In the genomic region with DNA sequence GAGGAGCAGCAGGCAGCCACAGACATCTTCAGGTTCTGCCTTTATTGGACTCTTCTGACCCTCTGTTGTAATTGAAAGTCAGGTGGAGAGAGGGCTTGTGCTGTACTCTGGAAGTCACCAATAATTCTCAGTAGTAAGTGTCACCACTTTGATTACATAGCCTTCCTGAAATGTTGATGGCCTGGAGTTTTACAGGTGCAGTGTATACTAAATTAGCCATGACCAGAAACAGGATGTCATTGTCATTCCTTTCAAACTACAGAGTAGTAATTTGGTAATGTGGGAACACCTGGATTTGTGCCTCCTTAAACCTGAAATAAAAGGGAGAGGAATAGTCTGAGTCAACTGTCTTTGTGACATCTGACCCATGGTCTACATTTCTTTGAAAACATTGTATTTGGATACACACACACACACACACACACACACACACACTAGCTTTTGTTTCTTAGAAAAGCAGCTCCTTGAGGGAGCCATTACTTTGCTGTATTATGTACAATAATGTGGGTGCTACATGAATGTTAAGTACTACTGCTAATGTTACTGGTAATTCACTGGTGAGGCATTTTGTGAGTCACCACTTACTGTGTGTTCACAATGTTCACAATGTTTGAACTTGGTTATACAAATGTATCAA, we compare ENCODE assay signal across 11 cellular contexts. TPM values are rescaled to one million over a fixed set of nuclear protein-coding genes. Genes with fewer than 3 reads are reported as not detected.
DNase-seq lines count a peak whose midpoint lies in the region; ATAC-seq, FAIRE-seq and TF ChIP-seq lines count a peak whose summit lies in the region.
"Had no signal": no experiment of that assay in that cellular context is flagged by ENCODE, and none has a peak within 500 bp of the region (broad histone marks: within the 10 kb centered on the region; RNA-seq: fewer than 3 reads in every experiment).

No MANE protein-coding gene starts in this region.

- ATAC-seq in left lobe of liver (no peak), GM19324 (IDR thresholded peaks at IDR 0.05; ENCODE audit: low FRiP score, unreplicated experiment) (no peak)

- no peaks in the 10 kb centered on the region for H3K27me3 ChIP-seq in adipocyte (replicated peaks; ENCODE audit: control insufficient read depth, insufficient read depth, low read length)

- H3K9ac ChIP-seq in adipocyte (ENCODE audit: low read length): no peak overlapping the region

- H3K9me3 ChIP-seq in adipocyte (ENCODE audit: control insufficient read depth, low read length): peaks cover 3% of the 10 kb centered on the region

- no peak for TF ChIP-seq POLR2A in GM12891 (IDR thresholded peaks at IDR 0.05; ENCODE audit: low read depth, low read length)

- FAIRE-seq in GM12891 (lab: Jason Lieb, UNC): no peak

- H3K36me3 ChIP-seq in adipocyte (ENCODE audit: control insufficient read depth, insufficient read depth, low read length, severe bottlenecking): no peaks in the 10 kb centered on the region

- H3K4me3 ChIP-seq in adipocyte (ENCODE audit: low read length): no peak overlapping the region

- H3K4me1 ChIP-seq in adipocyte (ENCODE audit: control insufficient read depth, insufficient read depth, low read length): peaks cover 25% of the 10 kb centered on the region

- DNase-seq in DMS153 (lab: John Stamatoyannopoulos, UW) (peak; percentile 81), NCI-H187 (lab: John Stamatoyannopoulos, UW) (peak; percentile 35 to 55), adipocyte (ENCODE audit: low read depth) (peak; percentile 36), kidney tubule cell (ENCODE audit: low spot score) (peak; percentile 63), left lobe of liver (ENCODE audit: low spot score) (no peak), GM12891 (ENCODE audit: insufficient read length, low spot score) (no peak)
- DNase-seq in activated T-cell treated with anti-CD3 and anti-CD28 coated beads, Interleukin-2, amount 50 U/mL, for 48 hours: no peak
- DNase-seq: hypothalamus; naive B cell; stimulated activated CD4-positive, alpha-beta T cell treated with anti-CD3 and anti-CD28 coated beads, Interleukin-15, amount 100 ng/mL, for 24 hours had no signal

TF ChIP-seq in GM12891, 5 proteins besides CTCF, POLR2A, EP300 and RAD21:
- TF ChIP-seq SPI1 (IDR thresholded peaks at IDR 0.05; ENCODE audit: low read depth, low read length): no peak
- no peak for TF ChIP-seq POLR2AphosphoS5 (IDR thresholded peaks at IDR 0.05; ENCODE audit: low read depth, low read length)
- TF ChIP-seq POU2F2 (IDR thresholded peaks at IDR 0.05; ENCODE audit: low read depth, low read length): no peak
- TF ChIP-seq TAF1 (IDR thresholded peaks at IDR 0.05; ENCODE audit: low read depth, low read length): no peak
TF ChIP-seq in GM12891: peak in this region for 0.

RNA-seq across cellular contexts. Expression of a gene that starts 19.6 kb away (rescaled TPM):
- 5.8 TPM for total RNA-seq in left lobe of liver
- polyA plus RNA-seq in GM12891 (2012; ENCODE audit: low read depth, missing spikeins): 0.69 TPM

Comparison
In these comparisons a context has a peak if more than half of its experiments do, and no peak if none do; other contexts are left out.
1. DNase-seq: peak in DMS153 (single experiment), NCI-H187 (2 of 2), adipocyte (single experiment) and kidney tubule cell (single experiment); none in left lobe of liver (single experiment), GM12891 (single experiment) and activated T-cell treated with anti-CD3 and anti-CD28 coated beads, Interleukin-2, amount 50 U/mL, for 48 hours (0 of 2).